ENCODE assay signal across 14 cellular contexts in the genomic region with DNA sequence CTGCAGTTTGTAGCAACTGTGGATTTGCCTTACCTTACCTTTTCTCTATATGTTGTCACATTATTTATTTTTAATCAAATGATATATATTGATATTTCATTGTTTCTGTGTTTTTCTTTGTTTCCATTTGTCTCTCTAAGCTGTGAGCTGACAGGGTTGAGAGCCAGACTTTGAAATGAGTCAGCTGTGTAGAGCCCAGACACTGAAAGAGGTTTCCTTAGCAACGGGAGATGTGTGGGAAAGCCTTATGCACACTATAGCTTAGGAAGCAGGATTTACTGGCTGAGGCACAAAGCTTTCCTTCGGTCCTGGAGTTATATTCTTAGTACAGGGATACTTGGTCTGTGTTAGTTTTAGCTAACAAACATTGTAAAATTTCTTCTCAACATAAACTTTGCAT.
A peak's percentile ranks its signal among the peaks of the same experiment; 100 is the strongest.
DNase-seq lines count a peak whose midpoint lies in the region; ATAC-seq and TF ChIP-seq lines count a peak whose summit lies in the region.
"Had no signal": no experiment of that assay in that cellular context is flagged by ENCODE, and none has a peak within 500 bp of the region (broad histone marks: within the 10 kb centered on the region; RNA-seq: fewer than 3 reads in every experiment).

No MANE protein-coding gene starts in this region.

- peaks cover 0 to 7% (median 0%) of the 10 kb centered on the region in 11 donors for H3K9me3 Mint-ChIP-seq in naive thymus-derived CD4-positive, alpha-beta T cell

- no peak overlapping the region for H3K23ac ChIP-seq in neuronal stem cell (ENCODE audit: low read depth, low read length, poor library complexity)

- H3K4me2 ChIP-seq in hepatocyte (no peak overlapping the region), neuronal stem cell (ENCODE audit: insufficient read depth, low read length, poor library complexity, severe bottlenecking) (no peak overlapping the region), MM.1S (ENCODE audit: low read depth, low read length) (no peak overlapping the region)
- H3K4me2 ChIP-seq: BLaER1 had no signal

- no peaks in the 10 kb centered on the region for H3K9me3 ChIP-seq in hepatocyte (ENCODE audit: low read depth)
- H3K9me3 ChIP-seq in neuronal stem cell (replicated peaks in 1 of 2; ENCODE audit: control insufficient read depth in 2 of 2, insufficient read depth in 1 of 2, low read depth in 1 of 2, low read length in 2 of 2): no peaks in the 10 kb centered on the region
- no peaks in the 10 kb centered on the region for H3K9me3 ChIP-seq in naive thymus-derived CD4-positive, alpha-beta T cell (ENCODE audit: control insufficient read depth in 2 of 3, low read length in 3 of 3)
- H3K9me3 ChIP-seq in MM.1S (replicated peaks; ENCODE audit: insufficient read depth, low read length): no peaks in the 10 kb centered on the region; the same call in 1 of the 2 replicates
- H3K9me3 ChIP-seq: BLaER1 had no signal

- H3K4me3 Mint-ChIP-seq in naive thymus-derived CD4-positive, alpha-beta T cell: no peak overlapping the region
- H3K4me3 Mint-ChIP-seq: activated CD8-positive, alpha-beta memory T cell treated with anti-CD3 and anti-CD28 coated beads, Interleukin-2, amount 10 ng/mL, durations not matched to agents 7 days and 5 days had no signal

- intact Hi-C loops in naive thymus-derived CD4-positive, alpha-beta T cell (cut with micrococcal nuclease): no loop called here

- H3K36me3 ChIP-seq in hepatocyte (replicated peaks; ENCODE audit: insufficient read depth, low read depth) (no peaks in the 10 kb centered on the region), neuronal stem cell (replicated peaks in 1 of 2; ENCODE audit: control insufficient read depth in 2 of 2, insufficient read depth in 2 of 2, low read length in 2 of 2) (no peaks in the 10 kb centered on the region), MM.1S (replicated peaks; ENCODE audit: insufficient read depth, low read length) (no peaks in the 10 kb centered on the region)
- no peaks in the 10 kb centered on the region for H3K36me3 ChIP-seq in naive thymus-derived CD4-positive, alpha-beta T cell (ENCODE audit: control insufficient read depth in 2 of 3, insufficient read depth in 3 of 3, low read length in 3 of 3)
- H3K36me3 ChIP-seq: BLaER1 had no signal

- no peak overlapping the region for H2BK5ac ChIP-seq in neuronal stem cell (ENCODE audit: low read length)

- no peak overlapping the region for H2AK5ac ChIP-seq in neuronal stem cell (ENCODE audit: low read depth, low read length)

- H3K9me2 ChIP-seq in hepatocyte (replicated peaks; ENCODE audit: insufficient read depth): no peaks in the 10 kb centered on the region
- H3K9me2 ChIP-seq in MM.1S (replicated peaks; ENCODE audit: insufficient read depth, low read length): no peaks in the 10 kb centered on the region

- no peak overlapping the region for H3K18ac ChIP-seq in neuronal stem cell (ENCODE audit: low read length)

- H3K4me3 ChIP-seq in hepatocyte (no peak overlapping the region), neuronal stem cell (ENCODE audit: low read length in 2 of 2) (no peak overlapping the region), MM.1S (ENCODE audit: low read length) (no peak overlapping the region)
- no peak overlapping the region for H3K4me3 ChIP-seq in naive thymus-derived CD4-positive, alpha-beta T cell (ENCODE audit: low read length)
- H3K4me3 ChIP-seq: BLaER1 had no signal

- ATAC-seq in naive thymus-derived CD4-positive, alpha-beta T cell: no peak
- ATAC-seq in GM18861 (IDR thresholded peaks at IDR 0.05; ENCODE audit: unreplicated experiment): no peak
- ATAC-seq: activated CD8-positive, alpha-beta memory T cell treated with anti-CD3 and anti-CD28 coated beads, Interleukin-2, amount 10 ng/mL, durations not matched to agents 7 days and 5 days had no signal

- no peaks in the 10 kb centered on the region for H3K79me1 ChIP-seq in neuronal stem cell (ENCODE audit: low read depth, low read length)

- H2AFZ ChIP-seq in hepatocyte: no peak overlapping the region
- H2AFZ ChIP-seq in neuronal stem cell (ENCODE audit: low read length): peak overlapping the region; percentile 46
- H2AFZ ChIP-seq in MM.1S (ENCODE audit: low read length): no peak overlapping the region

- H3K27me3 Mint-ChIP-seq in naive thymus-derived CD4-positive, alpha-beta T cell: no peaks in the 10 kb centered on the region
- H3K27me3 Mint-ChIP-seq: activated CD8-positive, alpha-beta memory T cell treated with anti-CD3 and anti-CD28 coated beads, Interleukin-2, amount 10 ng/mL, durations not matched to agents 7 days and 5 days had no signal

- H3F3A ChIP-seq in MM.1S (ENCODE audit: insufficient read depth, low read length): no peaks in the 10 kb centered on the region

- no peak overlapping the region for H2BK15ac ChIP-seq in neuronal stem cell (ENCODE audit: low read length)

- H4K20me1 ChIP-seq in hepatocyte (ENCODE audit: insufficient read depth, poor library complexity, severe bottlenecking): no peaks in the 10 kb centered on the region
- H4K20me1 ChIP-seq in MM.1S (ENCODE audit: insufficient read depth, low read length): no peaks in the 10 kb centered on the region

- no peak overlapping the region for H3K27ac Mint-ChIP-seq in naive thymus-derived CD4-positive, alpha-beta T cell
- H3K27ac Mint-ChIP-seq: activated CD8-positive, alpha-beta memory T cell treated with anti-CD3 and anti-CD28 coated beads, Interleukin-2, amount 10 ng/mL, durations not matched to agents 7 days and 5 days had no signal

- H3K27ac ChIP-seq in hepatocyte: no peak overlapping the region
- H3K27ac ChIP-seq in neuronal stem cell (replicated peaks; ENCODE audit: low read length): no peak overlapping the region
- no peak overlapping the region for H3K27ac ChIP-seq in naive thymus-derived CD4-positive, alpha-beta T cell (ENCODE audit: low read depth, low read length)
- no peak overlapping the region for H3K27ac ChIP-seq in MM.1S (ENCODE audit: low read length)
- H3K27ac ChIP-seq: BLaER1 had no signal

- no peak overlapping the region for H4K91ac ChIP-seq in neuronal stem cell (ENCODE audit: low read depth, low read length, poor library complexity)

- WGBS in hepatocyte (ENCODE audit: low lambda C conversion rate, missing lambda C conversion rate): 39% methylated on average over 2 of the region's 2 CpGs
- no CpG with 5 or more reads among the region's 2 CpGs for WGBS in neuronal stem cell (ENCODE audit: extremely low coverage in 2 of 2, insufficient read length in 2 of 2, insufficient replicate concordance in 1 of 2), 2 donors

- CTCF ChIA-PET in naive thymus-derived CD4-positive, alpha-beta T cell (lab: Charles Lee): no interaction called here

- no peaks in the 10 kb centered on the region for H3K79me2 ChIP-seq in hepatocyte
- H3K79me2 ChIP-seq in MM.1S (ENCODE audit: low read length): no peaks in the 10 kb centered on the region

- POLR2A ChIA-PET in naive thymus-derived CD4-positive, alpha-beta T cell (lab: Charles Lee): no interaction called here

- H3K4me1 Mint-ChIP-seq in naive thymus-derived CD4-positive, alpha-beta T cell: no peaks in the 10 kb centered on the region
- H3K4me1 Mint-ChIP-seq: activated CD8-positive, alpha-beta memory T cell treated with anti-CD3 and anti-CD28 coated beads, Interleukin-2, amount 10 ng/mL, durations not matched to agents 7 days and 5 days had no signal

- peak; percentile 44 for DNase-seq in DMS153 treated with DMSO at 0.1 percent for 48 hours (lab: John Stamatoyannopoulos, UW; ENCODE audit: unreplicated experiment)
- peak; percentile 56 to 71 for DNase-seq in NCI-H1930 (lab: John Stamatoyannopoulos, UW)
- DNase-seq in hepatocyte (ENCODE audit: low spot score): peak; percentile 56
- peak; percentile 35 for DNase-seq in neuronal stem cell (ENCODE audit: low spot score)
- no peak for DNase-seq in naive thymus-derived CD4-positive, alpha-beta T cell
- DNase-seq in MM.1S: no peak
- no peak for DNase-seq in NCI-H2227 treated with DMSO at 0.1 percent for 48 hours (lab: John Stamatoyannopoulos, UW)
- DNase-seq: activated CD4-positive, CD25-positive, alpha-beta regulatory T cell; activated CD8-positive, alpha-beta memory T cell treated with anti-CD3 and anti-CD28 coated beads, Interleukin-2, amount 10 ng/mL, durations not matched to agents 7 days and 5 days; activated effector memory CD4-positive, alpha-beta T cell treated with anti-CD3 and anti-CD28 coated beads, Interleukin-2, amount 50 U/mL, for 16 hours; NCI-H524; SW 1271 had no signal

- H3K4ac ChIP-seq in neuronal stem cell (ENCODE audit: low read length): no peak overlapping the region

- no peaks in the 10 kb centered on the region for H3K27me3 ChIP-seq in hepatocyte
- no peaks in the 10 kb centered on the region for H3K27me3 ChIP-seq in neuronal stem cell (ENCODE audit: control insufficient read depth in 3 of 3, insufficient read depth in 3 of 3, low read depth in 1 of 3, low read length in 3 of 3)
- no peaks in the 10 kb centered on the region for H3K27me3 ChIP-seq in naive thymus-derived CD4-positive, alpha-beta T cell (ENCODE audit: control insufficient read depth in 2 of 2, insufficient read depth in 2 of 2, low read length in 2 of 2)
- no peaks in the 10 kb centered on the region for H3K27me3 ChIP-seq in MM.1S (replicated peaks; ENCODE audit: insufficient read depth, low read length)

- H2BK12ac ChIP-seq in neuronal stem cell (ENCODE audit: low read length): no peak overlapping the region

- no peak overlapping the region for H3K9ac ChIP-seq in neuronal stem cell (ENCODE audit: low read depth, low read length, poor library complexity)
- H3K9ac ChIP-seq in MM.1S (ENCODE audit: low read length): no peak overlapping the region
- H3K9ac ChIP-seq: BLaER1 had no signal

- no peak overlapping the region for H2BK120ac ChIP-seq in neuronal stem cell (ENCODE audit: low read depth, low read length)

- H3K4me1 ChIP-seq in hepatocyte (ENCODE audit: insufficient read depth) (no peaks in the 10 kb centered on the region), neuronal stem cell (ENCODE audit: control insufficient read depth in 2 of 2, insufficient read depth in 1 of 2, low read depth in 1 of 2, low read length in 2 of 2) (peaks cover 2 to 7% of the 10 kb centered on the region in 2 donors), MM.1S (ENCODE audit: low read length) (no peaks in the 10 kb centered on the region)
- no peaks in the 10 kb centered on the region for H3K4me1 ChIP-seq in naive thymus-derived CD4-positive, alpha-beta T cell (ENCODE audit: control insufficient read depth in 2 of 2, insufficient read depth in 2 of 2, low read length in 2 of 2)
- H3K4me1 ChIP-seq: BLaER1 had no signal

- H4K8ac ChIP-seq in neuronal stem cell (ENCODE audit: low read depth, low read length): no peak overlapping the region

- H3K14ac ChIP-seq in neuronal stem cell (ENCODE audit: low read length): no peak overlapping the region

- TF ChIP-seq CTCF in hepatocyte (IDR thresholded peaks at IDR 0.05; ENCODE audit: poor library complexity): no peak
- TF ChIP-seq CTCF in MM.1S (IDR thresholded peaks at IDR 0.05; ENCODE audit: low read length): no peak

- no peaks in the 10 kb centered on the region for H3K36me3 Mint-ChIP-seq in naive thymus-derived CD4-positive, alpha-beta T cell
- H3K36me3 Mint-ChIP-seq: activated CD8-positive, alpha-beta memory T cell treated with anti-CD3 and anti-CD28 coated beads, Interleukin-2, amount 10 ng/mL, durations not matched to agents 7 days and 5 days had no signal

Comparison
In these comparisons a context has a peak if more than half of its experiments do, and no peak if none do; other contexts are left out.
1. DNase-seq: peak in DMS153 treated with DMSO at 0.1 percent for 48 hours (single experiment), NCI-H1930 (2 of 2), hepatocyte (single experiment) and neuronal stem cell (single experiment); none in naive thymus-derived CD4-positive, alpha-beta T cell (0 of 9), MM.1S (single experiment) and NCI-H2227 treated with DMSO at 0.1 percent for 48 hours (single experiment).